ENCODE assay signal across 26 cellular contexts in genomic region chr3:107368999-107369398, GRCh38. TPM values are rescaled to one million over a fixed set of nuclear protein-coding genes. Genes with fewer than 3 reads are reported as not detected.
"Had no signal": no experiment of that assay in that cellular context is flagged by ENCODE, and none has a peak within 500 bp of the region (broad histone marks: within the 10 kb centered on the region; RNA-seq: fewer than 3 reads in every experiment).

No MANE protein-coding gene starts in this region.

- H3K27ac ChIP-seq: ascending aorta, body of pancreas, RWPE1, SJSA1 had no signal

- H3K27me3 ChIP-seq: ascending aorta, body of pancreas, SJSA1 had no signal

- DNase-seq: activated B cell treated with CpG ODN at 0.5 μM for 24 hours; activated CD4-positive, alpha-beta T cell treated with anti-CD3 and anti-CD28 coated beads for 1 hour; activated CD4-positive, alpha-beta T cell treated with anti-CD3 and anti-CD28 coated beads, Interleukin-2, amount 10 ng/mL, durations not matched to agents 24 days and 14 days; activated CD4-positive, alpha-beta T cell treated with anti-CD3 and anti-CD28 coated beads, Interleukin-2, amount 50 U/mL, for 48 hours; activated CD8-positive, alpha-beta memory T cell treated with anti-CD3 and anti-CD28 coated beads, Interleukin-2, amount 10 ng/mL, durations not matched to agents 7 days and 5 days; activated effector memory CD4-positive, alpha-beta T cell treated with Interleukin-2 at 50 U/mL for 16 hours; activated naive CD4-positive, alpha-beta T cell; activated T-cell treated with anti-CD3 and anti-CD28 coated beads, Interleukin-2, amount 50 U/mL, for 24 hours; amniotic stem cell; body of pancreas; central memory CD4-positive, alpha-beta T cell; KG1; MM.1S; NCI-H1105; NCI-H1436; NCI-H1694 treated with DMSO at 0.1 percent for 48 hours; NCI-H2081; NCI-H510A treated with DMSO at 0.1 percent for 48 hours; Right ventricle myocardium superior had no signal

- H3K4me1 ChIP-seq: ascending aorta had no signal

- H3K36me3 Mint-ChIP-seq: activated naive CD4-positive, alpha-beta T cell treated with anti-CD3 and anti-CD28 coated beads, Interleukin-2, amount 50 U/mL, for 24 hours had no signal

- H3K9me3 Mint-ChIP-seq: activated B cell treated with CpG ODN at 0.5 μM for 24 hours; activated naive CD4-positive, alpha-beta T cell treated with anti-CD3 and anti-CD28 coated beads, Interleukin-2, amount 50 U/mL, for 24 hours; activated T-cell treated with anti-CD3 and anti-CD28 coated beads, Interleukin-2, amount 50 U/mL, for 24 hours; activated T-helper 1 cell treated with anti-CD3 and anti-CD28 coated beads, Interleukin-12 subunit alpha, Interleukin-12 subunit beta, Interleukin-2, Interleukin-4 antibody, amounts not matched to agents 30 ng/mL and 10 ng/mL and 1 ng/mL, durations not matched to agents 14 hours and 24 hours and 36 hours had no signal

- H3K4me3 ChIP-seq: ascending aorta, body of pancreas, SJSA1 had no signal

- H3K36me3 ChIP-seq: ascending aorta, SJSA1 had no signal

- H3K9me3 ChIP-seq: ascending aorta, body of pancreas, SJSA1 had no signal

- H3K27ac Mint-ChIP-seq: activated B cell treated with CpG ODN at 0.5 μM for 24 hours; activated CD4-positive, alpha-beta T cell treated with anti-CD3 and anti-CD28 coated beads, Interleukin-2, amount 10 ng/mL, durations not matched to agents 24 days and 14 days; activated CD8-positive, alpha-beta memory T cell treated with anti-CD3 and anti-CD28 coated beads, Interleukin-2, amount 10 ng/mL, durations not matched to agents 7 days and 5 days; activated T-cell treated with anti-CD3 and anti-CD28 coated beads, Interleukin-2, amount 50 U/mL, for 24 hours; activated T-helper 1 cell treated with anti-CD3 and anti-CD28 coated beads, Interleukin-12 subunit alpha, Interleukin-12 subunit beta, Interleukin-2, Interleukin-4 antibody, amounts not matched to agents 30 ng/mL and 10 ng/mL and 1 ng/mL, durations not matched to agents 14 hours and 24 hours and 36 hours; T-helper 1 cell treated with Interleukin-12 subunit alpha and Interleukin-12 subunit beta and Interleukin-4 antibody, amounts not matched to agents 30 μg/mL and 1 μg/mL, for 36 hours had no signal

- H3K4me3 Mint-ChIP-seq: activated B cell treated with CpG ODN at 0.5 μM for 24 hours; activated CD4-positive, alpha-beta T cell treated with anti-CD3 and anti-CD28 coated beads, Interleukin-2, amount 10 ng/mL, durations not matched to agents 24 days and 14 days; activated CD8-positive, alpha-beta memory T cell treated with anti-CD3 and anti-CD28 coated beads, Interleukin-2, amount 10 ng/mL, durations not matched to agents 7 days and 5 days; activated naive CD4-positive, alpha-beta T cell treated with anti-CD3 and anti-CD28 coated beads, Interleukin-2, amount 50 U/mL, for 24 hours; activated T-cell treated with anti-CD3 and anti-CD28 coated beads, Interleukin-2, amount 50 U/mL, for 24 hours; activated T-helper 1 cell treated with anti-CD3 and anti-CD28 coated beads, Interleukin-12 subunit alpha, Interleukin-12 subunit beta, Interleukin-2, Interleukin-4 antibody, amounts not matched to agents 30 ng/mL and 10 ng/mL and 1 ng/mL, durations not matched to agents 14 hours and 24 hours and 36 hours; T-helper 1 cell treated with Interleukin-12 subunit alpha and Interleukin-12 subunit beta and Interleukin-4 antibody, amounts not matched to agents 30 μg/mL and 1 μg/mL, for 36 hours had no signal

RNA-seq across cellular contexts. Expression of gene CCDC54, which starts 8.2 kb away (rescaled TPM):
- total RNA-seq: activated B cell treated with CpG ODN at 0.5 μM for 24 hours; activated CD4-positive, alpha-beta T cell treated with anti-CD3 and anti-CD28 coated beads, Interleukin-2, amount 10 ng/mL, durations not matched to agents 24 days and 14 days; activated CD8-positive, alpha-beta memory T cell treated with anti-CD3 and anti-CD28 coated beads, Interleukin-2, amount 10 ng/mL, durations not matched to agents 7 days and 5 days; activated T-helper 1 cell treated with anti-CD3 and anti-CD28 coated beads, Interleukin-12 subunit alpha, Interleukin-12 subunit beta, Interleukin-2, Interleukin-4 antibody, amounts not matched to agents 30 ng/mL and 10 ng/mL and 1 ng/mL, durations not matched to agents 14 hours and 24 hours and 36 hours; ascending aorta; body of pancreas; bronchial epithelial cell; Right ventricle myocardium superior; SJSA1 had no signal
